Comparison of ENCODE assay signal across 17 cellular contexts in the genomic region with DNA sequence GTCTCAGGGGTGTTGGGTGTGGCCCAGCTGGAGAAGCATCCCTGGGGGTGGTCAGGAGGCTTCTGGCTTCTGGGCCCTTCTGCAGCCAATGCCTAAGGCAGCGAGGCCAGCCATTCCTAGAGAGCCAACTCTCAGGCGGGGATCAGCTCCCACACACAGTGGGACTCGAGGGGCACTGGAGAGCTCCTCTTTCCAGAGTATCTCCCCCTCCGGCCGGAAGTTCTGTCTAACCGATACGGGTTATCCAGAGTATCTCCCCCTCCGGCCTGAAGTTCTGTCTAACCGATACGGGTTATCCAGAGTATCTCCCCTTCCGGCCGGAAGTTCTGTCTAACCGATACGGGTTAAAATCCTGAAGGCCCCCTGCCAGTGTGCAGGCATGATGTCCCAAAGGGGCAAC.
DNase-seq lines count a peak whose midpoint lies in the region; ATAC-seq and TF ChIP-seq lines count a peak whose summit lies in the region.
"Had no signal": no experiment of that assay in that cellular context is flagged by ENCODE, and none has a peak within 500 bp of the region (broad histone marks: within the 10 kb centered on the region; RNA-seq: fewer than 3 reads in every experiment).

No MANE protein-coding gene starts in this region.

- no peaks in the 10 kb centered on the region for H3K4me1 Mint-ChIP-seq in type B pancreatic cell (ENCODE audit: unreplicated experiment)
- no peaks in the 10 kb centered on the region for H3K4me1 Mint-ChIP-seq in activated naive CD4-positive, alpha-beta T cell treated with anti-CD3 and anti-CD28 coated beads, Interleukin-2, amount 10 ng/mL, durations not matched to agents 7 days and 5 days

- no peak overlapping the region for H3K4me3 ChIP-seq in left ventricle myocardium inferior
- H3K4me3 ChIP-seq: A549, HAP-1 had no signal

- H3K36me3 ChIP-seq in left ventricle myocardium inferior = no peaks in the 10 kb centered on the region
- H3K36me3 ChIP-seq: HAP-1 had no signal

- H3K4me3 Mint-ChIP-seq in type B pancreatic cell = no peak overlapping the region
- H3K4me3 Mint-ChIP-seq in activated naive CD4-positive, alpha-beta T cell treated with anti-CD3 and anti-CD28 coated beads, Interleukin-2, amount 10 ng/mL, durations not matched to agents 7 days and 5 days = no peak overlapping the region
- H3K4me3 Mint-ChIP-seq: CD4-positive, alpha-beta T cell had no signal

- H3K27me3 Mint-ChIP-seq in type B pancreatic cell = peaks cover 37% of the 10 kb centered on the region
- H3K27me3 Mint-ChIP-seq in activated naive CD4-positive, alpha-beta T cell treated with anti-CD3 and anti-CD28 coated beads, Interleukin-2, amount 10 ng/mL, durations not matched to agents 7 days and 5 days = peaks cover 6% of the 10 kb centered on the region

- H3K36me3 Mint-ChIP-seq in type B pancreatic cell = no peaks in the 10 kb centered on the region
- no peaks in the 10 kb centered on the region for H3K36me3 Mint-ChIP-seq in activated naive CD4-positive, alpha-beta T cell treated with anti-CD3 and anti-CD28 coated beads, Interleukin-2, amount 10 ng/mL, durations not matched to agents 7 days and 5 days

- H3K27me3 ChIP-seq in left ventricle myocardium inferior (ENCODE audit: low read depth) = peaks cover 96% of the 10 kb centered on the region

- H3K27ac Mint-ChIP-seq in type B pancreatic cell = no peak overlapping the region
- no peak overlapping the region for H3K27ac Mint-ChIP-seq in activated naive CD4-positive, alpha-beta T cell treated with anti-CD3 and anti-CD28 coated beads, Interleukin-2, amount 10 ng/mL, durations not matched to agents 7 days and 5 days
- H3K27ac Mint-ChIP-seq: CD4-positive, alpha-beta T cell had no signal

- no peaks in the 10 kb centered on the region for H3K9me3 ChIP-seq in left ventricle myocardium inferior (replicated peaks)
- H3K9me3 ChIP-seq: A549, HAP-1 had no signal

- no peaks in the 10 kb centered on the region for H3K4me1 ChIP-seq in left ventricle myocardium inferior
- H3K4me1 ChIP-seq: A549, HAP-1 had no signal

- H3K9me3 Mint-ChIP-seq in type B pancreatic cell = no peaks in the 10 kb centered on the region
- H3K9me3 Mint-ChIP-seq in activated naive CD4-positive, alpha-beta T cell treated with anti-CD3 and anti-CD28 coated beads, Interleukin-2, amount 10 ng/mL, durations not matched to agents 7 days and 5 days = no peaks in the 10 kb centered on the region
- H3K9me3 Mint-ChIP-seq: CD4-positive, alpha-beta T cell had no signal

- peak; percentile 72 for DNase-seq in cardiac septum (ENCODE audit: low spot score)
- no peak for DNase-seq in left ventricle myocardium inferior
- DNase-seq in left lobe of liver (ENCODE audit: low spot score) = peak; percentile 21
- DNase-seq in type B pancreatic cell (ENCODE audit: extremely low spot score, unreplicated experiment) = peak; percentile 57
- DNase-seq in activated T-cell treated with anti-CD3 and anti-CD28 coated beads, Interleukin-2, amount 50 U/mL, for 48 hours = no peak
- DNase-seq in activated naive CD4-positive, alpha-beta T cell treated with anti-CD3 and anti-CD28 coated beads, Interleukin-2, amount 10 ng/mL, durations not matched to agents 7 days and 5 days = no peak
- DNase-seq: AML-193; CD4-positive, alpha-beta T cell; DMS153; DMS79; GDM1 had no signal

- no peak overlapping the region for H3K27ac ChIP-seq in left ventricle myocardium inferior (replicated peaks)
- H3K27ac ChIP-seq: 22Rv1, A549, C4-2B, HL-60 had no signal

- intact Hi-C loops in cardiac septum (cut with DNase I) (no loop called here), left ventricle myocardium inferior (cut with micrococcal nuclease) (no loop called here)

- CTCF ChIA-PET in activated naive CD4-positive, alpha-beta T cell treated with anti-CD3 and anti-CD28 coated beads, Interleukin-2, amount 10 ng/mL, durations not matched to agents 7 days and 5 days (lab: Charles Lee) = no interaction called here

- ATAC-seq in left lobe of liver = no peak
- ATAC-seq in GM21515 (IDR thresholded peaks at IDR 0.05; ENCODE audit: unreplicated experiment) = no peak
- ATAC-seq: A549 had no signal

- TF ChIP-seq CTCF in left ventricle myocardium inferior (IDR thresholded peaks at IDR 0.05; ENCODE audit: borderline replicate concordance) = no peak
- TF ChIP-seq CTCF in type B pancreatic cell (conservative IDR thresholded peaks at IDR 0.05) = no peak

Comparison
In these comparisons a context has a peak if more than half of its experiments do, and no peak if none do; other contexts are left out.
1. DNase-seq: peak in cardiac septum (single experiment), left lobe of liver (single experiment) and type B pancreatic cell (single experiment); none in left ventricle myocardium inferior (single experiment), activated T-cell treated with anti-CD3 and anti-CD28 coated beads, Interleukin-2, amount 50 U/mL, for 48 hours (0 of 2) and activated naive CD4-positive, alpha-beta T cell treated with anti-CD3 and anti-CD28 coated beads, Interleukin-2, amount 10 ng/mL, durations not matched to agents 7 days and 5 days (single experiment).